Comparison of ENCODE assay signal across 1 cellular context in genomic region chr15:90774731-90775521, GRCh38.
TF ChIP-seq lines count a peak whose summit lies in the region.

No MANE protein-coding gene starts in this region.

TF ChIP-seq in GM23338, 12 proteins besides CTCF, POLR2A, EP300 and RAD21 (continued from another document):
- TF ChIP-seq ZNF462 (CRISPR knock-in tag; IDR thresholded peaks at IDR 0.05) (no peak), EZH2 (IDR thresholded peaks at IDR 0.05; ENCODE audit: low read depth, unreplicated experiment) (no peak), JUNB (IDR thresholded peaks at IDR 0.05; ENCODE audit: unreplicated experiment) (no peak), REST (IDR thresholded peaks at IDR 0.05; ENCODE audit: unreplicated experiment) (no peak), EZH2phosphoT487 (IDR thresholded peaks at IDR 0.05; ENCODE audit: unreplicated experiment) (no peak), STAT1 (IDR thresholded peaks at IDR 0.05; ENCODE audit: unreplicated experiment) (no peak), ZNF114 (CRISPR knock-in tag; IDR thresholded peaks at IDR 0.05) (no peak), NANOG (IDR thresholded peaks at IDR 0.05; ENCODE audit: borderline replicate concordance) (no peak)
TF ChIP-seq in GM23338: peak in this region for 0.
